Comparison of ENCODE assay signal across 13 cellular contexts in the genomic region with DNA sequence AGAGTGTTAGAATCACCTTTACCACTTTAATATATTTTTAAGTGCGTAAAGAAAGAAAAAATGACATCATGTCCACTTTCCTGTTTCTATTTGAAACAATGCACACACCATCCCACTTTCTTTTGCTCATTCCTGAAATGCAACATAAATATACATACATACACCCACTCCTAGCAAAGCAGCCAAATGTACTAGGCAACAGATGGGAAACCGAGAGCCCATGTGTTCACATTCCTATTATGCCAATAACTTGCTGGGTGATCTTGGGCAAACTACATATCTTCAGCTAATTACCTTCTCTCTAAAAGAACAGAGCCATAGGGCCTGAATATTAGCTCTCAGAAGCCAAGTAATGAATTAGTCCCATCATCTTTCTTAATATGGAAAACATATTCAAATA.
DNase-seq lines count a peak whose midpoint lies in the region; ATAC-seq lines count a peak whose summit lies in the region.
"Had no signal": no experiment of that assay in that cellular context is flagged by ENCODE, and none has a peak within 500 bp of the region (broad histone marks: within the 10 kb centered on the region; RNA-seq: fewer than 3 reads in every experiment).

No MANE protein-coding gene starts in this region.

- DNase-seq in Ammon's horn (ENCODE audit: low spot score) (peak; percentile 55), NCI-H2171 treated with DMSO at 0.1 percent for 48 hours (lab: John Stamatoyannopoulos, UW) (peak; percentile 85), cerebellum (ENCODE audit: low spot score) (peak; percentile 31), pons (ENCODE audit: low spot score) (peak; percentile 19), NCI-H2081 (lab: John Stamatoyannopoulos, UW) (no peak), NCI-H1092 treated with DMSO at 0.1 percent for 48 hours (lab: John Stamatoyannopoulos, UW) (no peak)
- DNase-seq: AML-193; CD4-positive, CD25-positive, alpha-beta regulatory T cell; DMS79; H7 had no signal

- no peak for ATAC-seq in activated CD4-positive, CD25-positive, alpha-beta regulatory T cell treated with anti-CD3 and anti-CD28 coated beads, Interleukin-2, amount 50 U/mL, for 24 hours
- ATAC-seq: GM23338, HepG2 had no signal

Comparison
In these comparisons a context has a peak if more than half of its experiments do, and no peak if none do; other contexts are left out.
1. DNase-seq: peak in Ammon's horn (single experiment), NCI-H2171 treated with DMSO at 0.1 percent for 48 hours (single experiment), cerebellum (single experiment) and pons (single experiment); none in NCI-H2081 (0 of 2) and NCI-H1092 treated with DMSO at 0.1 percent for 48 hours (single experiment).